20 cellular contexts compared by ENCODE assay signal in the genomic region with DNA sequence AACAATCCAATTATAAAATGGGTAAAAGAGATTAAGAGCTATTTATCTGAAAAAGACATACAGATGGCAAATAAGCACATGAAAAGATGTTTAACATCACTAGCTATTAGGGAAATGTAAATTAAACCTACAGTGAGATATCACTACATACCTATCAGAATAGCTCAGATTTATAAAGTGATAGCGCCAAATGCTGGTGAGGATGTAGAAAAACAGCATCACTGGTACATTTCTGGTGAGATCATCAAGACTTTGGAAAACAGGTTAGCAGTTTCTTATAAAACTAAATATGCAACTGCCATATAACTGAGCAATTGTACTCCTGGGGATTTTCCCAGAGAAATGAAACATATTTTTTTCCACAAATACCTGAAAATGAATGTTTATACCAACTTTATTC.
"Had no signal": no experiment of that assay in that cellular context is flagged by ENCODE, and none has a peak within 500 bp of the region (broad histone marks: within the 10 kb centered on the region; RNA-seq: fewer than 3 reads in every experiment).

No MANE protein-coding gene starts in this region.

- H3K36me3 Mint-ChIP-seq: naive thymus-derived CD4-positive, alpha-beta T cell; stimulated activated effector memory CD8-positive, alpha-beta T cell treated with anti-CD3 and anti-CD28 coated beads, Interleukin-12 subunit alpha, Interleukin-12 subunit beta, amount 100 ng/mL, for 72 hours had no signal

- H3K4me3 Mint-ChIP-seq: activated naive CD4-positive, alpha-beta T cell treated with anti-CD3 and anti-CD28 coated beads for 36 hours; activated naive CD8-positive, alpha-beta T cell treated with anti-CD3 and anti-CD28 coated beads, Interleukin-2, amount 50 U/mL, for 24 hours; dendritic cell treated with granulocyte-macrophage colony-stimulating factor and Interleukin-4, amounts not matched to agents 40 ng/mL and 50 ng/mL, for 4 days; effector memory CD8-positive, alpha-beta T cell; naive thymus-derived CD4-positive, alpha-beta T cell; stimulated activated effector memory CD8-positive, alpha-beta T cell treated with anti-CD3 and anti-CD28 coated beads, Interleukin-12 subunit alpha, Interleukin-12 subunit beta, amount 100 ng/mL, for 72 hours had no signal

- H3K9me3 ChIP-seq: left ventricle myocardium inferior, mucosa of descending colon, pancreas, sigmoid colon, thoracic aorta had no signal

- H3K36me3 ChIP-seq: left ventricle myocardium inferior, pancreas, sigmoid colon, thoracic aorta had no signal

- H3K4me3 ChIP-seq: left ventricle myocardium inferior, mucosa of descending colon, pancreas, sigmoid colon, thoracic aorta had no signal

- DNase-seq: activated CD4-positive, alpha-beta T cell treated with anti-CD3 and anti-CD28 coated beads, Interleukin-2, amount 50 U/mL, for 4 hours; activated naive CD4-positive, alpha-beta T cell treated with anti-CD3 and anti-CD28 coated beads for 36 hours; activated naive CD8-positive, alpha-beta T cell treated with anti-CD3 and anti-CD28 coated beads, Interleukin-2, amount 50 U/mL, for 24 hours; activated T-cell treated with anti-CD3 and anti-CD28 coated beads for 4 hours; aorta; cerebellar nuclear complex; effector memory CD8-positive, alpha-beta T cell; foreskin melanocyte; left ventricle myocardium inferior; mucosa of descending colon; naive thymus-derived CD4-positive, alpha-beta T cell; pancreas; sigmoid colon; stimulated activated CD4-positive, alpha-beta T cell treated with anti-CD3 and anti-CD28 coated beads, Interleukin-12 subunit alpha, Interleukin-12 subunit beta, amount 100 ng/mL, for 4 hours; stimulated activated CD4-positive, alpha-beta T cell treated with anti-CD3 and anti-CD28 coated beads, Interleukin-2, amount 100 ng/mL, for 24 hours had no signal

- H3K27ac Mint-ChIP-seq: activated naive CD8-positive, alpha-beta T cell treated with anti-CD3 and anti-CD28 coated beads, Interleukin-2, amount 50 U/mL, for 24 hours; activated T-helper 2 cell treated with anti-CD3 and anti-CD28 coated beads, Interferon-gamma antibody, Interleukin-2, Interleukin-4, amounts not matched to agents 10 μg/mL and 5 μg/mL and 100 μg/mL, durations not matched to agents 14 hours and 24 hours and 36 hours; dendritic cell treated with granulocyte-macrophage colony-stimulating factor and Interleukin-4, amounts not matched to agents 40 ng/mL and 50 ng/mL, for 4 days; effector memory CD8-positive, alpha-beta T cell; naive thymus-derived CD4-positive, alpha-beta T cell; stimulated activated effector memory CD8-positive, alpha-beta T cell treated with anti-CD3 and anti-CD28 coated beads, Interleukin-12 subunit alpha, Interleukin-12 subunit beta, amount 100 ng/mL, for 72 hours had no signal

- H3K27ac ChIP-seq: left ventricle myocardium inferior, pancreas, sigmoid colon, thoracic aorta had no signal

- H3K9me3 Mint-ChIP-seq: activated naive CD4-positive, alpha-beta T cell treated with anti-CD3 and anti-CD28 coated beads for 36 hours; activated naive CD8-positive, alpha-beta T cell treated with anti-CD3 and anti-CD28 coated beads, Interleukin-2, amount 50 U/mL, for 24 hours; activated T-helper 2 cell treated with anti-CD3 and anti-CD28 coated beads, Interferon-gamma antibody, Interleukin-2, Interleukin-4, amounts not matched to agents 10 μg/mL and 5 μg/mL and 100 μg/mL, durations not matched to agents 14 hours and 24 hours and 36 hours; dendritic cell treated with granulocyte-macrophage colony-stimulating factor and Interleukin-4, amounts not matched to agents 40 ng/mL and 50 ng/mL, for 4 days; effector memory CD8-positive, alpha-beta T cell; naive thymus-derived CD4-positive, alpha-beta T cell; stimulated activated effector memory CD8-positive, alpha-beta T cell treated with anti-CD3 and anti-CD28 coated beads, Interleukin-12 subunit alpha, Interleukin-12 subunit beta, amount 100 ng/mL, for 72 hours had no signal

- H3K27me3 ChIP-seq: pancreas, sigmoid colon had no signal

- ATAC-seq: activated CD4-positive, CD25-positive, alpha-beta regulatory T cell treated with anti-CD3 and anti-CD28 coated beads, Interleukin-2, amount 50 U/mL, for 24 hours; activated naive CD8-positive, alpha-beta T cell treated with anti-CD3 and anti-CD28 coated beads, Interleukin-2, amount 50 U/mL, for 24 hours; effector memory CD8-positive, alpha-beta T cell; mucosa of descending colon; naive thymus-derived CD4-positive, alpha-beta T cell; pancreas; stimulated activated effector memory CD8-positive, alpha-beta T cell treated with anti-CD3 and anti-CD28 coated beads, Interleukin-12 subunit alpha, Interleukin-12 subunit beta, amount 100 ng/mL, for 72 hours had no signal

- H3K4me1 ChIP-seq: left ventricle myocardium inferior, pancreas, sigmoid colon had no signal
